ENCODE assay signal across 9 cellular contexts in the genomic region with DNA sequence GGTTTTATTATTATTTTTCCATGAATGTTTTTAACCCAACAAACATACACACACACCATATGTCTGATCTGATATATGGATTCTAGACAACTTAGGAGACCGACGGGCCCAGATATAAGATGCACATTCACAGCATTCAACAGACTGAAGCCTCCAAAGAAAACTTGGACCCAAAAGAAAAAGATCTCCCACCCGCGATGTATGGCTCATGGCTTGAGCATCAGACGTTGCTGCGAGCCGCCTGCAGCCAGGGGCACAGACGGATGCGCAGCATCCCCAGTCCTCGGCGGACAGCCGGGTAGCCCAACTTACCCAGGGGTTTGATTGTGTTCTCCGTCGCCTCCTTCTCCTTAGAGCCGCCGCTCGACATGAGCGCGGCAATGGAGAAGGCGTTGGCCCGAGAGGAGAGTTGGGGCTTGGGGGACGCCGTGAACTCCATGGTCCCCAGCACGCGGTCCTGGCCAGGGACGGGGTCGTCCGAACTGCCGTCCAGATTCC. TPM values are rescaled to one million over a fixed set of nuclear protein-coding genes. Genes with fewer than 3 reads are reported as not detected.
DNase-seq lines count a peak whose midpoint lies in the region; ATAC-seq and TF ChIP-seq lines count a peak whose summit lies in the region.
"Had no signal": no experiment of that assay in that cellular context is flagged by ENCODE, and none has a peak within 500 bp of the region (broad histone marks: within the 10 kb centered on the region; RNA-seq: fewer than 3 reads in every experiment).

No MANE protein-coding gene starts in this region.

- H3K4me3 ChIP-seq in kidney epithelial cell (ENCODE audit: low read depth, low read length) (peak overlapping the region; percentile 54), thymus (ENCODE audit: low read length) (peak overlapping the region; percentile 60)

- TF ChIP-seq CTCF in kidney epithelial cell (IDR thresholded peaks at IDR 0.05; ENCODE audit: insufficient read depth, low read length, poor library complexity, severe bottlenecking), result no peak

- peaks cover 2% of the 10 kb centered on the region for H3K9me3 ChIP-seq in thymus (ENCODE audit: control insufficient read depth)
- H3K9me3 ChIP-seq: left lung had no signal

- 10% methylated on average over 29 of the region's 29 CpGs for WGBS in thymus

- H3K4me1 Mint-ChIP-seq in activated T-cell treated with anti-CD3 and anti-CD28 coated beads, Interleukin-2, amount 50 U/mL, for 72 hours (ENCODE audit: low read depth), result peaks cover 20% of the 10 kb centered on the region
- peaks cover 12% of the 10 kb centered on the region for H3K4me1 Mint-ChIP-seq in activated naive CD8-positive, alpha-beta T cell treated with anti-CD3 and anti-CD28 coated beads for 36 hours

- H3K27me3 ChIP-seq in kidney epithelial cell (ENCODE audit: control insufficient read depth, insufficient read depth, low read length), result peaks cover 79% of the 10 kb centered on the region
- H3K27me3 ChIP-seq in thymus (ENCODE audit: control insufficient read depth, insufficient read depth), result peaks cover 78% of the 10 kb centered on the region

- H3K27ac ChIP-seq in thymus (ENCODE audit: low read depth), result no peak overlapping the region
- H3K27ac ChIP-seq: left lung had no signal

- H3K36me3 ChIP-seq in kidney epithelial cell (ENCODE audit: control insufficient read depth, insufficient read depth, low read length), result no peaks in the 10 kb centered on the region
- no peaks in the 10 kb centered on the region for H3K36me3 ChIP-seq in thymus (ENCODE audit: control insufficient read depth, insufficient read depth)
- H3K36me3 ChIP-seq: left lung had no signal

- peaks cover 0 to 3% of the 10 kb centered on the region in 2 donors for H3K36me3 Mint-ChIP-seq in activated T-cell treated with anti-CD3 and anti-CD28 coated beads, Interleukin-2, amount 50 U/mL, for 72 hours (ENCODE audit: insufficient read depth in 2 of 2)
- peaks cover 1% of the 10 kb centered on the region for H3K36me3 Mint-ChIP-seq in activated naive CD8-positive, alpha-beta T cell treated with anti-CD3 and anti-CD28 coated beads for 36 hours

- no peak for ATAC-seq in activated T-cell treated with anti-CD3 and anti-CD28 coated beads, Interleukin-2, amount 50 U/mL, for 72 hours (replicated peaks in 1 of 2)
- ATAC-seq in HG03139 (IDR thresholded peaks at IDR 0.05; ENCODE audit: unreplicated experiment), result no peak
- no peak for ATAC-seq in GM18870 (IDR thresholded peaks at IDR 0.05; ENCODE audit: unreplicated experiment)

- peaks cover 7% of the 10 kb centered on the region for H3K4me1 ChIP-seq in thymus (ENCODE audit: control insufficient read depth, insufficient read depth, low read length)

- DNase-seq in activated T-cell treated with anti-CD3 and anti-CD28 coated beads, Interleukin-2, amount 50 U/mL, for 72 hours, result no peak
- no peak for DNase-seq in activated T-cell treated with anti-CD3 and anti-CD28 coated beads, Interleukin-2, amount 50 U/mL, for 1 hour
- no peak for DNase-seq in activated naive CD8-positive, alpha-beta T cell treated with anti-CD3 and anti-CD28 coated beads for 36 hours
- DNase-seq in kidney epithelial cell (ENCODE audit: low read depth) (no peak), NCI-H1048 (lab: John Stamatoyannopoulos, UW) (no peak)

- H3K4me3 Mint-ChIP-seq in activated T-cell treated with anti-CD3 and anti-CD28 coated beads, Interleukin-2, amount 50 U/mL, for 72 hours, result peak overlapping the region; percentile 68 to 76
- H3K4me3 Mint-ChIP-seq in activated naive CD8-positive, alpha-beta T cell treated with anti-CD3 and anti-CD28 coated beads for 36 hours, result peak overlapping the region; percentile 45

- H3K27me3 Mint-ChIP-seq in activated T-cell treated with anti-CD3 and anti-CD28 coated beads, Interleukin-2, amount 50 U/mL, for 72 hours (ENCODE audit: low read depth), result peaks cover 83% of the 10 kb centered on the region
- H3K27me3 Mint-ChIP-seq in activated naive CD8-positive, alpha-beta T cell treated with anti-CD3 and anti-CD28 coated beads for 36 hours, result peaks cover 97% of the 10 kb centered on the region

- H3K27ac Mint-ChIP-seq in activated T-cell treated with anti-CD3 and anti-CD28 coated beads, Interleukin-2, amount 50 U/mL, for 72 hours, result peak overlapping the region; percentile 50
- H3K27ac Mint-ChIP-seq in activated naive CD8-positive, alpha-beta T cell treated with anti-CD3 and anti-CD28 coated beads for 36 hours, result no peak overlapping the region

- H3K9me3 Mint-ChIP-seq in activated T-cell treated with anti-CD3 and anti-CD28 coated beads, Interleukin-2, amount 50 U/mL, for 72 hours, result no peaks in the 10 kb centered on the region
- peaks cover 4% of the 10 kb centered on the region for H3K9me3 Mint-ChIP-seq in activated naive CD8-positive, alpha-beta T cell treated with anti-CD3 and anti-CD28 coated beads for 36 hours

RNA-seq across cellular contexts. Expression of gene TBX20, which starts 0.7 kb away (rescaled TPM):
- total RNA-seq in activated T-cell treated with anti-CD3 and anti-CD28 coated beads, Interleukin-2, amount 50 U/mL, for 72 hours, result under 1 TPM in 1 of 2 donors, not detected in 1; 0.16 TPM
- total RNA-seq in activated naive CD8-positive, alpha-beta T cell treated with anti-CD3 and anti-CD28 coated beads for 36 hours, result under 1 TPM in 1 of 2 experiments, not detected in 1; 0.12 TPM
- total RNA-seq in kidney epithelial cell, result 0.27 and 1.0 TPM in 2 replicates
- polyA plus RNA-seq in thymus, result not detected
